In the genomic region with DNA sequence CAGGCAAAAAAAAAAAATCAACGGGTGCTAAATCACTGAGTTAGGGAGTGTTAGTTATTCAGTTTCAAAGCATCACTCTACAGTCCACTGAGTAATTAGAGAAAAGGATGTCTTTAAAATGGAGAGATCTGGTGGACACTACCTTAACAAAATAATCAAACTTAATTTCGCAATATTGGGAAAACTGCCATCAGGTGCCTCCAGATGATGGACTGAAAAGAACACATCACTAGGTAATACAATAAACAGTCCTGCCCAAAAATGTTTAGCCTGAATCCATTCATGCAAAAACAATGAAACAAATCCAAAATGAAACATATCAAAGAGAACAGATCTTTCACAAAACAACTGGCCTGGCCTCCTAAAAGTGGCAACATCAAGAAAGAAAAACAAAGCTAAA, we compare ENCODE assay signal across 24 cellular contexts.
"Had no signal": no experiment of that assay in that cellular context is flagged by ENCODE, and none has a peak within 500 bp of the region (broad histone marks: within the 10 kb centered on the region; RNA-seq: fewer than 3 reads in every experiment).

No MANE protein-coding gene starts in this region.

- ATAC-seq: activated T-helper 17 cell treated with anti-CD3 and anti-CD28 coated beads, Interleukin-2, amount 50 U/mL, for 72 hours; gastroesophageal sphincter; heart left ventricle; stimulated activated naive B cell treated with anti-CD40 and anti-IgM and Interleukin-4, amounts not matched to agents 10 μg/mL and 1 μg/mL and 100 μg/mL, for 72 hours had no signal

- DNase-seq: activated CD4-positive, alpha-beta T cell treated with anti-CD3 and anti-CD28 coated beads, Interleukin-2, amount 50 U/mL, for 4 hours; activated CD8-positive, alpha-beta memory T cell treated with anti-CD3 and anti-CD28 coated beads for 24 hours; activated CD8-positive, alpha-beta memory T cell treated with anti-CD3 and anti-CD28 coated beads, Interleukin-2, amount 50 U/mL, for 4 hours; activated naive CD4-positive, alpha-beta T cell; activated T-cell treated with anti-CD3 and anti-CD28 coated beads, Interleukin-2, amount 50 U/mL, for 24 hours; adrenal gland; esophagus squamous epithelium; heart left ventricle; occipital lobe; posterior cingulate gyrus; sigmoid colon; stimulated activated CD4-positive, alpha-beta T cell treated with anti-CD3 and anti-CD28 coated beads, Interleukin-2, amount 100 ng/mL, for 48 hours; stimulated activated CD8-positive, alpha-beta memory T cell treated with anti-CD3 and anti-CD28 coated beads, Interleukin-4, amount 100 ng/mL, for 48 hours; stimulated activated naive B cell treated with anti-CD40 and anti-IgM and Interleukin-4, amounts not matched to agents 10 μg/mL and 1 μg/mL and 100 μg/mL, for 72 hours; transverse colon had no signal

- H3K27me3 Mint-ChIP-seq: activated T-cell treated with anti-CD3 and anti-CD28 coated beads, Interleukin-2, amount 50 U/mL, for 24 hours had no signal

- H3K9me3 Mint-ChIP-seq: activated T-cell treated with anti-CD3 and anti-CD28 coated beads, Interleukin-2, amount 50 U/mL, for 24 hours; activated T-helper 17 cell treated with anti-CD3 and anti-CD28 coated beads, Interleukin-2, amount 50 U/mL, for 72 hours had no signal

- H3K27me3 ChIP-seq: adrenal gland, esophagus squamous epithelium, gastroesophageal sphincter, heart left ventricle, sigmoid colon, transverse colon had no signal

- H3K36me3 ChIP-seq: adrenal gland, gastroesophageal sphincter, sigmoid colon, transverse colon had no signal

- H3K4me3 Mint-ChIP-seq: activated naive CD8-positive, alpha-beta T cell; activated T-cell treated with anti-CD3 and anti-CD28 coated beads, Interleukin-2, amount 50 U/mL, for 24 hours; activated T-helper 17 cell treated with anti-CD3 and anti-CD28 coated beads, Interleukin-2, amount 50 U/mL, for 72 hours; memory B cell; neural crest cell; stimulated activated naive B cell treated with anti-CD40 and anti-IgM and Interleukin-4, amounts not matched to agents 10 μg/mL and 1 μg/mL and 100 μg/mL, for 72 hours had no signal

- H3K9me3 ChIP-seq: adrenal gland, esophagus squamous epithelium, gastroesophageal sphincter, heart left ventricle, sigmoid colon, transverse colon had no signal

- H3K27ac Mint-ChIP-seq: activated naive CD8-positive, alpha-beta T cell; activated T-cell treated with anti-CD3 and anti-CD28 coated beads, Interleukin-2, amount 50 U/mL, for 24 hours; activated T-helper 17 cell treated with anti-CD3 and anti-CD28 coated beads, Interleukin-2, amount 50 U/mL, for 72 hours; memory B cell; stimulated activated naive B cell treated with anti-CD40 and anti-IgM and Interleukin-4, amounts not matched to agents 10 μg/mL and 1 μg/mL and 100 μg/mL, for 72 hours had no signal

- H3K27ac ChIP-seq: adrenal gland, coronary artery, esophagus squamous epithelium, gastroesophageal sphincter, heart left ventricle, transverse colon had no signal

- FAIRE-seq: bronchial epithelial cell, islet of Langerhans, urothelium cell line had no signal

- H3K4me1 Mint-ChIP-seq: activated T-helper 17 cell treated with anti-CD3 and anti-CD28 coated beads, Interleukin-2, amount 50 U/mL, for 72 hours; memory B cell had no signal

- H3K36me3 Mint-ChIP-seq: activated naive CD8-positive, alpha-beta T cell had no signal

- H3K4me3 ChIP-seq: adrenal gland, coronary artery, esophagus squamous epithelium, gastroesophageal sphincter, heart left ventricle, sigmoid colon, transverse colon had no signal
